Comparison of ENCODE assay signal across 9 cellular contexts in genomic region chr2:46334389-46335345, GRCh38. TPM values are rescaled to one million over a fixed set of nuclear protein-coding genes. Genes with fewer than 3 reads are reported as not detected.
DNase-seq lines count a peak whose midpoint lies in the region; ATAC-seq and TF ChIP-seq lines count a peak whose summit lies in the region.
"Had no signal": no experiment of that assay in that cellular context is flagged by ENCODE, and none has a peak within 500 bp of the region (broad histone marks: within the 10 kb centered on the region; RNA-seq: fewer than 3 reads in every experiment).

No MANE protein-coding gene starts in this region.

- H3K27me3 ChIP-seq in mammary epithelial cell (ENCODE audit: insufficient read depth, low read length), result no peaks in the 10 kb centered on the region
- no peaks in the 10 kb centered on the region for H3K27me3 ChIP-seq in left lung
- H3K27me3 ChIP-seq: cardiac muscle cell had no signal

- no peaks in the 10 kb centered on the region for H4K20me1 ChIP-seq in mammary epithelial cell (ENCODE audit: insufficient read depth, low read length)

- TF ChIP-seq CTCF in mammary epithelial cell (conservative IDR thresholded peaks at IDR 0.05 in 1 of 2, IDR thresholded peaks at IDR 0.05 in 1 of 2; ENCODE audit: extremely low read depth in 1 of 2, insufficient read depth in 1 of 2, low read depth in 1 of 2, low read length in 2 of 2) (no peak), left lung (IDR thresholded peaks at IDR 0.05) (no peak)

- peak; percentile 7 for ATAC-seq in left lung
- no peak for ATAC-seq in GM21529 (IDR thresholded peaks at IDR 0.05; ENCODE audit: unreplicated experiment)

- in situ Hi-C loops in mammary epithelial cell (cut with MboI; ENCODE audit: low sequenced_read_pairs in 2 of 2), result no loop called here

- H3K79me2 ChIP-seq in mammary epithelial cell (ENCODE audit: insufficient read depth, low read length), result peaks cover 77% of the 10 kb centered on the region

- H3K9me3 ChIP-seq in mammary epithelial cell (replicated peaks; ENCODE audit: insufficient read depth, low read length) (no peaks in the 10 kb centered on the region), left lung (no peaks in the 10 kb centered on the region)

- BruUV-seq in mammary epithelial cell (replicated peaks; lab: Mats Ljungman, UMichigan), result TSS peak; percentile 55

- H3K4me3 ChIP-seq in mammary epithelial cell (replicated peaks in 1 of 3; ENCODE audit: insufficient read depth in 1 of 3, low read depth in 2 of 3, low read length in 3 of 3), result peak overlapping the region in 1 of 3 experiments; percentile 2
- no peak overlapping the region for H3K4me3 ChIP-seq in left lung
- H3K4me3 ChIP-seq: cardiac muscle cell had no signal

- no peaks in the 10 kb centered on the region for H3K36me3 ChIP-seq in mammary epithelial cell (ENCODE audit: insufficient read depth, low read length)
- H3K36me3 ChIP-seq in left lung, result no peaks in the 10 kb centered on the region
- H3K36me3 ChIP-seq: cardiac muscle cell had no signal

- DNase-seq in HS-5 (ENCODE audit: low read depth) (peak; percentile 94), mammary epithelial cell (peak; percentile 94), left lung (no peak), SK-N-DZ (ENCODE audit: low spot score) (no peak), HUDEP-2 (lab: John Stamatoyannopoulos, UW; ENCODE audit: unreplicated experiment in 76 of 76) (no peak), NCI-H2107 treated with DMSO at 0.1 percent for 48 hours (lab: John Stamatoyannopoulos, UW; ENCODE audit: unreplicated experiment) (no peak)

- peaks cover 83% of the 10 kb centered on the region for H3K4me1 ChIP-seq in mammary epithelial cell (ENCODE audit: insufficient read depth, low read length)
- H3K4me1 ChIP-seq in left lung, result peaks cover 88 to 98% of the 10 kb centered on the region in 2 donors

- H3K9ac ChIP-seq in mammary epithelial cell (ENCODE audit: insufficient read depth, low read length), result peak overlapping the region; percentile 63

- CTCF ChIA-PET in mammary epithelial cell (lab: Charles Lee; ENCODE audit: low non-redundant PET), result no interaction called here

- intact Hi-C loops in mammary epithelial cell (cut with micrococcal nuclease), result loop anchor here (1.0 kb wide), 1 partner anchor 31 kb away; no protein-coding TSS in a partner anchor
- intact Hi-C loops in left lung (cut with DNase I), result no loop called here

- H2AFZ ChIP-seq in mammary epithelial cell (ENCODE audit: low read depth, low read length), result no peak overlapping the region

- dilution Hi-C loops in mammary epithelial cell (cut with HindIII; ENCODE audit: low sequenced_read_pairs), result no loop called here

- H3K4me2 ChIP-seq in mammary epithelial cell (ENCODE audit: insufficient read depth, low read depth, low read length), result peak overlapping the region; percentile 51

- 21% methylated on average over 6 of the region's 6 CpGs for WGBS in mammary epithelial cell (ENCODE audit: low coverage, missing lambda C conversion rate)

- H3K27ac ChIP-seq in mammary epithelial cell (ENCODE audit: insufficient read depth, low read depth, low read length), result peak overlapping the region; percentile 93
- peak overlapping the region; percentile 54 to 63 for H3K27ac ChIP-seq in left lung
- peak overlapping the region; percentile 22 for H3K27ac ChIP-seq in temporal lobe (ENCODE audit: low read depth, low read length)
- H3K27ac ChIP-seq: cardiac muscle cell had no signal

RNA-seq across cellular contexts. Expression of gene EPAS1, which starts 37.5 kb away (rescaled TPM):
- 100 to 1,000 TPM; 130 to 174 TPM for total RNA-seq in mammary epithelial cell
- 182 TPM for polyA plus RNA-seq in mammary epithelial cell
- 153 TPM for polyA minus RNA-seq in mammary epithelial cell
- total RNA-seq in left lung, result 100 to 1,000 TPM; 590 to 962 TPM
- total RNA-seq in temporal lobe, result 13.5 TPM
- 23.8 and 29.3 TPM in 2 replicates for polyA plus RNA-seq in SK-N-DZ (2014; cell fraction: cytosol; rRNA removed)
- polyA plus RNA-seq in SK-N-DZ (2014; cell fraction: nucleus; rRNA removed), result 22.9 and 56.6 TPM in 2 replicates

Comparison
In these comparisons a context has a peak if more than half of its experiments do, and no peak if none do; other contexts are left out.
1. DNase-seq: peak in HS-5 (single experiment) and mammary epithelial cell (single experiment); none in left lung (0 of 2), SK-N-DZ (single experiment), HUDEP-2 (0 of 76) and NCI-H2107 treated with DMSO at 0.1 percent for 48 hours (single experiment).
2. H3K27ac ChIP-seq: peak in every context shown above with its lines; median percentile 93 in mammary epithelial cell; 58 in left lung; 22 in temporal lobe.